Comparison of ENCODE assay signal across 1 cellular context in the genomic region with DNA sequence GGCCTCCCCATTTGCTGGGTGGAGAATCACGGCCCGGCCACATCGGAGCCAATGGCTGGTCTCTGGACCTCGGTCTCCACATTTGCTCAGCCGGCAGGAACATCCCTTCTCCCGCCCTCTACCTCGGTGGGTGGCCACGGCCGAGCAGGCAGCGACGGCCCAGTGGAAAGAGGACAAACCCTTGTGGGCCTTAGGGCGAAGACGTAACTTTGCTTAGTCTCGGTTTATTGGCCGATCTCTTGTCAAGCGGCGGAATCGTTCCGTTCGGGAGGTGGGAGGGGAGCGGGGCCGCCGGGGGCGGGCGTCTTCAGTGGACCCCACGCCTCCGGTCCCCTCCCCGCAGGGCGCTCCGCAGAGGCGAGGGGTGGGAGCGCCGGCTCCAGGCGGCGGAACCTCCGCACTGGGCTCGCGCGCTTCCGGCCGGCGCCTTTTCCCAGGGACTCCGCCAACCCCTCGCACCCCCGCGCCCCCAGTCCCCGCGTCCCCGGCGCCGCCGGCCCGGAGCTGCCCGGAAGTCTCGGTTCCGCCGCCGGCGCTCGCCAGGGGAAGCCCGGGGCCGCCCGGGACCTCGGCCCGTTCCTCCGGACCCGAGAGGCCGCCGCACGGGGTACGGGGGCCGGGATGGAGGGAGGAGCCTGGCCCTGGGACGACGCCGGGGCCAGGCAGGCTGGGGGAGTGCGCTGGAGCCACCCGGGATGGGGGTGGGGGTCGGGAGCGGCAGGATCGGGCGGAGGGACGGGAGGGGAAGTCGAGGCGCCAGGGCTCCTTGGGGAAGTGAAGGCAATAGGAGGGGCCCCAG.
A peak's percentile ranks its signal among the peaks of the same experiment; 100 is the strongest.
TF ChIP-seq lines count a peak whose summit lies in the region.

A gene with protein sequence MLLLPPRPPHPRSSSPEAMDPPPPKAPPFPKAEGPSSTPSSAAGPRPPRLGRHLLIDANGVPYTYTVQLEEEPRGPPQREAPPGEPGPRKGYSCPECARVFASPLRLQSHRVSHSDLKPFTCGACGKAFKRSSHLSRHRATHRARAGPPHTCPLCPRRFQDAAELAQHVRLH (plus strand): TSS at position 426 of the 799 bp plus-strand sequence. CDS start 1,507 bp downstream, outside the sequence.

TF ChIP-seq in HepG2, 621 proteins besides CTCF, POLR2A, EP300 and RAD21 (continued from another document and continues in another):
- TF ChIP-seq, protein P1, sequence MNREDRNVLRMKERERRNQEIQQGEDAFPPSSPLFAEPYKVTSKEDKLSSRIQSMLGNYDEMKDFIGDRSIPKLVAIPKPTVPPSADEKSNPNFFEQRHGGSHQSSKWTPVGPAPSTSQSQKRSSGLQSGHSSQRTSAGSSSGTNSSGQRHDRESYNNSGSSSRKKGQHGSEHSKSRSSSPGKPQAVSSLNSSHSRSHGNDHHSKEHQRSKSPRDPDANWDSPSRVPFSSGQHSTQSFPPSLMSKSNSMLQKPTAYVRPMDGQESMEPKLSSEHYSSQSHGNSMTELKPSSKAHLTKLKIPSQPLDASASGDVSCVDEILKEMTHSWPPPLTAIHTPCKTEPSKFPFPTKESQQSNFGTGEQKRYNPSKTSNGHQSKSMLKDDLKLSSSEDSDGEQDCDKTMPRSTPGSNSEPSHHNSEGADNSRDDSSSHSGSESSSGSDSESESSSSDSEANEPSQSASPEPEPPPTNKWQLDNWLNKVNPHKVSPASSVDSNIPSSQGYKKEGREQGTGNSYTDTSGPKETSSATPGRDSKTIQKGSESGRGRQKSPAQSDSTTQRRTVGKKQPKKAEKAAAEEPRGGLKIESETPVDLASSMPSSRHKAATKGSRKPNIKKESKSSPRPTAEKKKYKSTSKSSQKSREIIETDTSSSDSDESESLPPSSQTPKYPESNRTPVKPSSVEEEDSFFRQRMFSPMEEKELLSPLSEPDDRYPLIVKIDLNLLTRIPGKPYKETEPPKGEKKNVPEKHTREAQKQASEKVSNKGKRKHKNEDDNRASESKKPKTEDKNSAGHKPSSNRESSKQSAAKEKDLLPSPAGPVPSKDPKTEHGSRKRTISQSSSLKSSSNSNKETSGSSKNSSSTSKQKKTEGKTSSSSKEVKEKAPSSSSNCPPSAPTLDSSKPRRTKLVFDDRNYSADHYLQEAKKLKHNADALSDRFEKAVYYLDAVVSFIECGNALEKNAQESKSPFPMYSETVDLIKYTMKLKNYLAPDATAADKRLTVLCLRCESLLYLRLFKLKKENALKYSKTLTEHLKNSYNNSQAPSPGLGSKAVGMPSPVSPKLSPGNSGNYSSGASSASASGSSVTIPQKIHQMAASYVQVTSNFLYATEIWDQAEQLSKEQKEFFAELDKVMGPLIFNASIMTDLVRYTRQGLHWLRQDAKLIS (CRISPR knock-in tag; IDR thresholded peaks at IDR 0.05): no peak
- TF ChIP-seq ZSCAN21 (CRISPR knock-in tag; IDR thresholded peaks at IDR 0.05; ENCODE audit: borderline replicate concordance): no peak
- no peak for TF ChIP-seq ZNF549 (CRISPR knock-in tag; IDR thresholded peaks at IDR 0.05)
- TF ChIP-seq TGIF2 (CRISPR knock-in tag; IDR thresholded peaks at IDR 0.05): peak; percentile 25; the same call in 1 of the 2 replicates
- TF ChIP-seq SMAD9 (CRISPR knock-in tag; IDR thresholded peaks at IDR 0.05): no peak
- no peak for TF ChIP-seq ZFP36L2 (CRISPR knock-in tag; IDR thresholded peaks at IDR 0.05)
- TF ChIP-seq NCOA2 (CRISPR knock-in tag; IDR thresholded peaks at IDR 0.05): no peak; the same call in 1 of the 2 replicates
- no peak for TF ChIP-seq ARID2 (CRISPR knock-in tag; IDR thresholded peaks at IDR 0.05; ENCODE audit: borderline replicate concordance)
- no peak for TF ChIP-seq ZSCAN30 (CRISPR knock-in tag; IDR thresholded peaks at IDR 0.05)
- no peak for TF ChIP-seq ZNF660 (CRISPR knock-in tag; IDR thresholded peaks at IDR 0.05; ENCODE audit: borderline replicate concordance, low read depth)
- TF ChIP-seq, protein P2, sequence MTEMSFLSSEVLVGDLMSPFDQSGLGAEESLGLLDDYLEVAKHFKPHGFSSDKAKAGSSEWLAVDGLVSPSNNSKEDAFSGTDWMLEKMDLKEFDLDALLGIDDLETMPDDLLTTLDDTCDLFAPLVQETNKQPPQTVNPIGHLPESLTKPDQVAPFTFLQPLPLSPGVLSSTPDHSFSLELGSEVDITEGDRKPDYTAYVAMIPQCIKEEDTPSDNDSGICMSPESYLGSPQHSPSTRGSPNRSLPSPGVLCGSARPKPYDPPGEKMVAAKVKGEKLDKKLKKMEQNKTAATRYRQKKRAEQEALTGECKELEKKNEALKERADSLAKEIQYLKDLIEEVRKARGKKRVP (CRISPR knock-in tag; IDR thresholded peaks at IDR 0.05): 0 out of 4 replicates have a peak, but pooled peaks of 1 of the 2 experiments have one; percentile 20
- TF ChIP-seq, protein P3, sequence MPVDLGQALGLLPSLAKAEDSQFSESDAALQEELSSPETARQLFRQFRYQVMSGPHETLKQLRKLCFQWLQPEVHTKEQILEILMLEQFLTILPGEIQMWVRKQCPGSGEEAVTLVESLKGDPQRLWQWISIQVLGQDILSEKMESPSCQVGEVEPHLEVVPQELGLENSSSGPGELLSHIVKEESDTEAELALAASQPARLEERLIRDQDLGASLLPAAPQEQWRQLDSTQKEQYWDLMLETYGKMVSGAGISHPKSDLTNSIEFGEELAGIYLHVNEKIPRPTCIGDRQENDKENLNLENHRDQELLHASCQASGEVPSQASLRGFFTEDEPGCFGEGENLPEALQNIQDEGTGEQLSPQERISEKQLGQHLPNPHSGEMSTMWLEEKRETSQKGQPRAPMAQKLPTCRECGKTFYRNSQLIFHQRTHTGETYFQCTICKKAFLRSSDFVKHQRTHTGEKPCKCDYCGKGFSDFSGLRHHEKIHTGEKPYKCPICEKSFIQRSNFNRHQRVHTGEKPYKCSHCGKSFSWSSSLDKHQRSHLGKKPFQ (CRISPR knock-in tag; IDR thresholded peaks at IDR 0.05; ENCODE audit: insufficient replicate concordance): no peak
- TF ChIP-seq, protein P4, sequence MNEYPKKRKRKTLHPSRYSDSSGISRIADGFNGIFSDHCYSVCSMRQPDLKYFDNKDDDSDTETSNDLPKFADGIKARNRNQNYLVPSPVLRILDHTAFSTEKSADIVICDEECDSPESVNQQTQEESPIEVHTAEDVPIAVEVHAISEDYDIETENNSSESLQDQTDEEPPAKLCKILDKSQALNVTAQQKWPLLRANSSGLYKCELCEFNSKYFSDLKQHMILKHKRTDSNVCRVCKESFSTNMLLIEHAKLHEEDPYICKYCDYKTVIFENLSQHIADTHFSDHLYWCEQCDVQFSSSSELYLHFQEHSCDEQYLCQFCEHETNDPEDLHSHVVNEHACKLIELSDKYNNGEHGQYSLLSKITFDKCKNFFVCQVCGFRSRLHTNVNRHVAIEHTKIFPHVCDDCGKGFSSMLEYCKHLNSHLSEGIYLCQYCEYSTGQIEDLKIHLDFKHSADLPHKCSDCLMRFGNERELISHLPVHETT (CRISPR knock-in tag; conservative IDR thresholded peaks at IDR 0.05): peak; percentile 93
- no peak for TF ChIP-seq ZNF329 (CRISPR knock-in tag; IDR thresholded peaks at IDR 0.05; ENCODE audit: low read depth)
- TF ChIP-seq ZNF550 (CRISPR knock-in tag; IDR thresholded peaks at IDR 0.05; ENCODE audit: borderline replicate concordance): no peak
- TF ChIP-seq, protein P5, sequence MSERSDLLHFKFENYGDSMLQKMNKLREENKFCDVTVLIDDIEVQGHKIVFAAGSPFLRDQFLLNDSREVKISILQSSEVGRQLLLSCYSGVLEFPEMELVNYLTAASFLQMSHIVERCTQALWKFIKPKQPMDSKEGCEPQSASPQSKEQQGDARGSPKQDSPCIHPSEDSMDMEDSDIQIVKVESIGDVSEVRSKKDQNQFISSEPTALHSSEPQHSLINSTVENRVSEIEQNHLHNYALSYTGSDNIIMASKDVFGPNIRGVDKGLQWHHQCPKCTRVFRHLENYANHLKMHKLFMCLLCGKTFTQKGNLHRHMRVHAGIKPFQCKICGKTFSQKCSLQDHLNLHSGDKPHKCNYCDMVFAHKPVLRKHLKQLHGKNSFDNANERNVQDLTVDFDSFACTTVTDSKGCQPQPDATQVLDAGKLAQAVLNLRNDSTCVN (CRISPR knock-in tag; IDR thresholded peaks at IDR 0.05; ENCODE audit: borderline replicate concordance): no peak
- TF ChIP-seq, protein P6, sequence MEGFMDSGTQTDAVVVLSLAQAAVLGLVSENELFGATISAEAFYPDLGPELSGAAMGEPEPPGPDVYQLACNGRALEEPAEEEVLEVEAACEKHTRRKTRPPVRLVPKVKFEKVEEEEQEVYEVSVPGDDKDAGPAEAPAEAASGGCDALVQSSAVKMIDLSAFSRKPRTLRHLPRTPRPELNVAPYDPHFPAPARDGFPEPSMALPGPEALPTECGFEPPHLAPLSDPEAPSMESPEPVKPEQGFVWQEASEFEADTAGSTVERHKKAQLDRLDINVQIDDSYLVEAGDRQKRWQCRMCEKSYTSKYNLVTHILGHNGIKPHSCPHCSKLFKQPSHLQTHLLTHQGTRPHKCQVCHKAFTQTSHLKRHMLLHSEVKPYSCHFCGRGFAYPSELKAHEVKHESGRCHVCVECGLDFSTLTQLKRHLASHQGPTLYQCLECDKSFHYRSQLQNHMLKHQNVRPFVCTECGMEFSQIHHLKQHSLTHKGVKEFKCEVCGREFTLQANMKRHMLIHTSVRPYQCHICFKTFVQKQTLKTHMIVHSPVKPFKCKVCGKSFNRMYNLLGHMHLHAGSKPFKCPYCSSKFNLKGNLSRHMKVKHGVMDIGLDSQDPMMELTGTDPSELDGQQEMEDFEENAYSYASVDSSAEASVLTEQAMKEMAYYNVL (CRISPR knock-in tag; IDR thresholded peaks at IDR 0.05; ENCODE audit: borderline replicate concordance): no peak
- no peak for TF ChIP-seq ZNF383 (CRISPR knock-in tag; IDR thresholded peaks at IDR 0.05; ENCODE audit: borderline replicate concordance)
- no peak for TF ChIP-seq POLR2AphosphoS2 (IDR thresholded peaks at IDR 0.05; ENCODE audit: low read depth, low read length)
- TF ChIP-seq ZNF747 (CRISPR knock-in tag; IDR thresholded peaks at IDR 0.05; ENCODE audit: borderline replicate concordance): no peak
- TF ChIP-seq, protein P7, sequence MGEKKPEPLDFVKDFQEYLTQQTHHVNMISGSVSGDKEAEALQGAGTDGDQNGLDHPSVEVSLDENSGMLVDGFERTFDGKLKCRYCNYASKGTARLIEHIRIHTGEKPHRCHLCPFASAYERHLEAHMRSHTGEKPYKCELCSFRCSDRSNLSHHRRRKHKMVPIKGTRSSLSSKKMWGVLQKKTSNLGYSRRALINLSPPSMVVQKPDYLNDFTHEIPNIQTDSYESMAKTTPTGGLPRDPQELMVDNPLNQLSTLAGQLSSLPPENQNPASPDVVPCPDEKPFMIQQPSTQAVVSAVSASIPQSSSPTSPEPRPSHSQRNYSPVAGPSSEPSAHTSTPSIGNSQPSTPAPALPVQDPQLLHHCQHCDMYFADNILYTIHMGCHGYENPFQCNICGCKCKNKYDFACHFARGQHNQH (CRISPR knock-in tag; IDR thresholded peaks at IDR 0.05): no peak
- no peak for TF ChIP-seq ZNF546 (CRISPR knock-in tag; conservative IDR thresholded peaks at IDR 0.05)
- no peak for TF ChIP-seq FIP1L1 (IDR thresholded peaks at IDR 0.05; ENCODE audit: borderline replicate concordance, insufficient read depth, low read depth, low read length)
- no peak for TF ChIP-seq TSC22D2 (CRISPR knock-in tag; IDR thresholded peaks at IDR 0.05; ENCODE audit: borderline replicate concordance)
- TF ChIP-seq, protein P8, sequence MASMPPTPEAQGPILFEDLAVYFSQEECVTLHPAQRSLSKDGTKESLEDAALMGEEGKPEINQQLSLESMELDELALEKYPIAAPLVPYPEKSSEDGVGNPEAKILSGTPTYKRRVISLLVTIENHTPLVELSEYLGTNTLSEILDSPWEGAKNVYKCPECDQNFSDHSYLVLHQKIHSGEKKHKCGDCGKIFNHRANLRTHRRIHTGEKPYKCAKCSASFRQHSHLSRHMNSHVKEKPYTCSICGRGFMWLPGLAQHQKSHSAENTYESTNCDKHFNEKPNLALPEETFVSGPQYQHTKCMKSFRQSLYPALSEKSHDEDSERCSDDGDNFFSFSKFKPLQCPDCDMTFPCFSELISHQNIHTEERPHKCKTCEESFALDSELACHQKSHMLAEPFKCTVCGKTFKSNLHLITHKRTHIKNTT (CRISPR knock-in tag; IDR thresholded peaks at IDR 0.05): no peak
- TF ChIP-seq NRL (CRISPR knock-in tag; IDR thresholded peaks at IDR 0.05; ENCODE audit: borderline replicate concordance): no peak
- no peak for TF ChIP-seq ZNF160 (CRISPR knock-in tag; IDR thresholded peaks at IDR 0.05)
- TF ChIP-seq, protein P9, sequence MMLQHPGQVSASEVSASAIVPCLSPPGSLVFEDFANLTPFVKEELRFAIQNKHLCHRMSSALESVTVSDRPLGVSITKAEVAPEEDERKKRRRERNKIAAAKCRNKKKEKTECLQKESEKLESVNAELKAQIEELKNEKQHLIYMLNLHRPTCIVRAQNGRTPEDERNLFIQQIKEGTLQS (CRISPR knock-in tag; IDR thresholded peaks at IDR 0.05): no peak
- TF ChIP-seq, protein P10, sequence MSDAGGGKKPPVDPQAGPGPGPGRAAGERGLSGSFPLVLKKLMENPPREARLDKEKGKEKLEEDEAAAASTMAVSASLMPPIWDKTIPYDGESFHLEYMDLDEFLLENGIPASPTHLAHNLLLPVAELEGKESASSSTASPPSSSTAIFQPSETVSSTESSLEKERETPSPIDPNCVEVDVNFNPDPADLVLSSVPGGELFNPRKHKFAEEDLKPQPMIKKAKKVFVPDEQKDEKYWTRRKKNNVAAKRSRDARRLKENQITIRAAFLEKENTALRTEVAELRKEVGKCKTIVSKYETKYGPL (CRISPR knock-in tag; IDR thresholded peaks at IDR 0.05): no peak
- TF ChIP-seq AKAP8 (CRISPR knock-in tag; IDR thresholded peaks at IDR 0.05): peak; percentile 99
- TF ChIP-seq ZNF30 (CRISPR knock-in tag; IDR thresholded peaks at IDR 0.05): no peak
- TF ChIP-seq, protein P11, sequence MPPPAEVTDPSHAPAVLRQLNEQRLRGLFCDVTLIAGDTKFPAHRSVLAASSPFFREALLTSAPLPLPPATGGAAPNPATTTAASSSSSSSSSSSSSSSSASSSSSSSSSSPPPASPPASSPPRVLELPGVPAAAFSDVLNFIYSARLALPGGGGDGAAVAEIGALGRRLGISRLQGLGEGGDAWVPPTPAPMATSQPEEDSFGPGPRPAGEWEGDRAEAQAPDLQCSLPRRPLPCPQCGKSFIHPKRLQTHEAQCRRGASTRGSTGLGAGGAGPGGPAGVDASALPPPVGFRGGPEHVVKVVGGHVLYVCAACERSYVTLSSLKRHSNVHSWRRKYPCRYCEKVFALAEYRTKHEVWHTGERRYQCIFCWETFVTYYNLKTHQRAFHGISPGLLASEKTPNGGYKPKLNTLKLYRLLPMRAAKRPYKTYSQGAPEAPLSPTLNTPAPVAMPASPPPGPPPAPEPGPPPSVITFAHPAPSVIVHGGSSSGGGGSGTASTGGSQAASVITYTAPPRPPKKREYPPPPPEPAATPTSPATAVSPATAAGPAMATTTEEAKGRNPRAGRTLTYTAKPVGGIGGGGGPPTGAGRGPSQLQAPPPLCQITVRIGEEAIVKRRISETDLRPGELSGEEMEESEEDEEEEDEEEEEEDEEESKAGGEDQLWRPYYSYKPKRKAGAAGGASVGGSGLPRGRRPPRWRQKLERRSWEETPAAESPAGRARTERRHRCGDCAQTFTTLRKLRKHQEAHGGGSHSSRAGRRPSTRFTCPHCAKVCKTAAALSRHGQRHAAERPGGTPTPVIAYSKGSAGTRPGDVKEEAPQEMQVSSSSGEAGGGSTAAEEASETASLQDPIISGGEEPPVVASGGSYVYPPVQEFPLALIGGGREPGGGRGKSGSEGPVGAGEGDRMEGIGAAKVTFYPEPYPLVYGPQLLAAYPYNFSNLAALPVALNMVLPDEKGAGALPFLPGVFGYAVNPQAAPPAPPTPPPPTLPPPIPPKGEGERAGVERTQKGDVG (CRISPR knock-in tag; IDR thresholded peaks at IDR 0.05; ENCODE audit: borderline replicate concordance): no peak
- TF ChIP-seq SCMH1 (CRISPR knock-in tag; IDR thresholded peaks at IDR 0.05; ENCODE audit: borderline replicate concordance): no peak
- TF ChIP-seq HOXA3 (CRISPR knock-in tag; IDR thresholded peaks at IDR 0.05): no peak
- TF ChIP-seq ZFP41 (CRISPR knock-in tag; IDR thresholded peaks at IDR 0.05; ENCODE audit: borderline replicate concordance): no peak
- no peak for TF ChIP-seq TBL1XR1 (IDR thresholded peaks at IDR 0.05; ENCODE audit: borderline replicate concordance, low read length, partially characterized antibody)
